27 cellular contexts compared by ENCODE assay signal in the genomic region with DNA sequence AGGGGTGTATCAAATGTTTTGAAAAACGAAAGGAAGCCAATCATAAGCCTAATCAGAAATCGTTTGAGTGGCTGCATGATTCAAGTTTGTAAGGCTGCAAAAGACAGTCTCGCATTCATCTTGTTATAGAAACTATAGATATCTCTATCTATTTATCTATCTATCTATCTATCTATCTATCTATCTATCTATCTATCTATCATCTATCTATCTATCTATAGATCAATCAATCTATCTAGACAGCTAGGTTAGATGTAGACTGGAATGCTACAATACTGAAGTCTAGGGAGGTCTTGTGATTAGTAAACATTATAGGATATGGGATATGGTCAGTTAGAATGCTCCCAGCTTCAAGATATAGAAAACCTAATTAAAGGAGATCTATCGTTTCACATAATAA.
"Had no signal": no experiment of that assay in that cellular context is flagged by ENCODE, and none has a peak within 500 bp of the region (broad histone marks: within the 10 kb centered on the region; RNA-seq: fewer than 3 reads in every experiment).

No MANE protein-coding gene starts in this region.

- H3K27me3 ChIP-seq: stomach, suprapubic skin, testis, thyroid gland, tibial artery, tibial nerve, transverse colon, upper lobe of left lung, upper lobe of right lung, uterus, vagina had no signal

- H3K27ac ChIP-seq: stomach, suprapubic skin, testis, thoracic aorta, thyroid gland, tibial artery, tibial nerve, transverse colon, upper lobe of left lung, upper lobe of right lung, uterus, vagina had no signal

- FAIRE-seq: urothelium cell line had no signal

- H3K4me1 ChIP-seq: stomach, suprapubic skin, testis, thyroid gland, tibial artery, transverse colon, upper lobe of left lung, upper lobe of right lung, uterus had no signal

- ATAC-seq: stimulated activated effector memory CD8-positive, alpha-beta T cell treated with anti-CD3 and anti-CD28 coated beads, Interleukin-12 subunit alpha, Interleukin-12 subunit beta, amount 100 ng/mL, for 72 hours; stimulated activated memory B cell treated with anti-CD40 and anti-IgM and Interleukin-4, amounts not matched to agents 10 μg/mL and 1 μg/mL and 100 μg/mL, for 72 hours; stimulated activated naive B cell treated with anti-CD40 and anti-IgM and Interleukin-4, amounts not matched to agents 10 μg/mL and 1 μg/mL and 100 μg/mL, for 72 hours; stimulated activated naive CD8-positive, alpha-beta T cell treated with anti-CD3 and anti-CD28 coated beads, Interleukin-15, amount 100 ng/mL, for 72 hours; stimulated activated naive CD8-positive, alpha-beta T cell treated with anti-CD3 and anti-CD28 coated beads, Interleukin-15, Interleukin-2, amounts not matched to agents 100 U/mL and 50 U/mL, for 24 hours; upper lobe of right lung had no signal

- DNase-seq: stimulated activated CD4-positive, alpha-beta T cell treated with anti-CD3 and anti-CD28 coated beads, Interleukin-2, amount 100 ng/mL, for 48 hours; stimulated activated CD4-positive, alpha-beta T cell treated with anti-CD3 and anti-CD28 coated beads, Interleukin-4, amount 100 ng/mL, for 1 hour; stimulated activated CD4-positive, alpha-beta T cell treated with anti-CD3 and anti-CD28 coated beads, Interleukin-4, amount 100 ng/mL, for 24 hours; stimulated activated CD4-positive, alpha-beta T cell treated with anti-CD3 and anti-CD28 coated beads, Interleukin-4, amount 100 ng/mL, for 4 hours; stimulated activated CD8-positive, alpha-beta memory T cell treated with anti-CD3 and anti-CD28 coated beads, Interleukin-4, amount 100 ng/mL, for 48 hours; stimulated activated naive B cell treated with anti-CD40 and anti-IgM and Interleukin-4, amounts not matched to agents 10 μg/mL and 1 μg/mL and 100 μg/mL, for 72 hours; stimulated activated naive CD4-positive, alpha-beta T cell; stimulated activated naive CD4-positive, alpha-beta T cell treated with Interleukin-2 at 50 U/mL for 16 hours; stimulated activated naive CD8-positive, alpha-beta T cell treated with anti-CD3 and anti-CD28 coated beads, Interleukin-15, amount 100 ng/mL, for 72 hours; stimulated activated naive CD8-positive, alpha-beta T cell treated with anti-CD3 and anti-CD28 coated beads, Interleukin-15, Interleukin-2, amounts not matched to agents 100 U/mL and 50 U/mL, for 24 hours; stomach; substantia nigra; testis; thyroid gland; tibial artery; transverse colon; trophoblast cell; upper lobe of left lung; upper lobe of right lung; uterus had no signal

- H3K4me3 ChIP-seq: stomach, suprapubic skin, testis, thoracic aorta, thyroid gland, tibial artery, tibial nerve, transverse colon, upper lobe of left lung, upper lobe of right lung, uterus, vagina had no signal

- H3K9me3 ChIP-seq: suprapubic skin, testis, thyroid gland, tibial artery, tibial nerve, transverse colon, upper lobe of left lung, upper lobe of right lung, uterus, vagina had no signal

- H3K36me3 ChIP-seq: stomach, suprapubic skin, thoracic aorta, thyroid gland, tibial artery, tibial nerve, transverse colon, upper lobe of left lung, upper lobe of right lung, uterus, vagina had no signal
